Comparison of ENCODE assay signal across 11 cellular contexts in genomic region chr18:3456686-3457069, GRCh38. TPM values are rescaled to one million over a fixed set of nuclear protein-coding genes. Genes with fewer than 3 reads are reported as not detected.
DNase-seq lines count a peak whose midpoint lies in the region; ATAC-seq and TF ChIP-seq lines count a peak whose summit lies in the region.
"Had no signal": no experiment of that assay in that cellular context is flagged by ENCODE, and none has a peak within 500 bp of the region (broad histone marks: within the 10 kb centered on the region; RNA-seq: fewer than 3 reads in every experiment).

No MANE protein-coding gene starts in this region.

- no peaks in the 10 kb centered on the region for H3K27me3 Mint-ChIP-seq in CD4-positive, alpha-beta memory T cell
- no peaks in the 10 kb centered on the region for H3K27me3 Mint-ChIP-seq in memory B cell

- peaks cover 21% of the 10 kb centered on the region for H3K36me3 ChIP-seq in CD4-positive, alpha-beta memory T cell (ENCODE audit: insufficient read depth, low read length)
- peaks cover 8% of the 10 kb centered on the region for H3K36me3 ChIP-seq in breast epithelium

- no peaks in the 10 kb centered on the region for H3K27me3 ChIP-seq in CD4-positive, alpha-beta memory T cell (ENCODE audit: insufficient read depth, low read length)
- no peaks in the 10 kb centered on the region for H3K27me3 ChIP-seq in breast epithelium

- H3K36me3 Mint-ChIP-seq in CD4-positive, alpha-beta memory T cell: peaks cover 36 to 45% of the 10 kb centered on the region in 2 donors
- H3K36me3 Mint-ChIP-seq in memory B cell: peaks cover 14% of the 10 kb centered on the region

- CTCF ChIA-PET in CD4-positive, alpha-beta memory T cell (lab: Charles Lee; ENCODE audit: partially characterized antibody): interaction anchor here (0.9 to 7.8 kb wide), 10 partner anchors 10 to 209 kb away, joined by 3 to 68 read pairs (median 18); no protein-coding TSS in a partner anchor

- H3K27ac Mint-ChIP-seq in CD4-positive, alpha-beta memory T cell: peak overlapping the region in 4 of 7 donors; percentile 56 to 92 (median 84)
- peak overlapping the region; percentile 81 for H3K27ac Mint-ChIP-seq in memory B cell

- no peaks in the 10 kb centered on the region for H3K9me3 ChIP-seq in CD4-positive, alpha-beta memory T cell (ENCODE audit: control insufficient read depth in 1 of 2, low read length in 2 of 2)
- no peaks in the 10 kb centered on the region for H3K9me3 ChIP-seq in breast epithelium

- peaks cover 73% of the 10 kb centered on the region for H3K4me1 ChIP-seq in CD4-positive, alpha-beta memory T cell (ENCODE audit: insufficient read depth, low read length)
- H3K4me1 ChIP-seq in breast epithelium: peaks cover 0 to 12% of the 10 kb centered on the region in 2 donors

- POLR2A ChIA-PET in CD4-positive, alpha-beta memory T cell (lab: Charles Lee; ENCODE audit: partially characterized antibody): interaction anchor here (1.3 to 7.9 kb wide), 5 partner anchors 8 to 152 kb away, joined by 3 to 139 read pairs (median 12); partner anchors contain the start of gene TGIF1

- ATAC-seq in memory B cell (ENCODE audit: low read depth) (no peak), GM21737 (IDR thresholded peaks at IDR 0.05; ENCODE audit: unreplicated experiment) (no peak), GM19351 (IDR thresholded peaks at IDR 0.05; ENCODE audit: unreplicated experiment) (no peak)

- peaks cover 42 to 79% (median 58%) of the 10 kb centered on the region in 4 donors for H3K4me1 Mint-ChIP-seq in CD4-positive, alpha-beta memory T cell
- peaks cover 31% of the 10 kb centered on the region for H3K4me1 Mint-ChIP-seq in memory B cell

- H3K4me3 ChIP-seq in CD4-positive, alpha-beta memory T cell (ENCODE audit: low read length in 2 of 2): no peak overlapping the region
- H3K4me3 ChIP-seq in breast epithelium: no peak overlapping the region
- H3K4me3 ChIP-seq: HAP-1 had no signal

- intact Hi-C loops in CD4-positive, alpha-beta memory T cell (cut with micrococcal nuclease): loop anchor here (5.0 kb wide), 1 partner anchor 46 kb away; no protein-coding TSS in a partner anchor
- intact Hi-C loops in breast epithelium (cut with DNase I; ENCODE audit: low total_unique reads): no loop called here

- DNase-seq in CD4-positive, alpha-beta memory T cell: no peak
- DNase-seq in HuH-7.5 (ENCODE audit: low spot score) (peak; percentile 67), breast epithelium (ENCODE audit: low spot score in 2 of 2) (no peak), memory B cell (ENCODE audit: low spot score in 2 of 2) (no peak), SIG-M5 (lab: John Stamatoyannopoulos, UW) (no peak), HCEC 1CT (no peak)
- DNase-seq: activated CD4-positive, CD25-positive, alpha-beta regulatory T cell; amniotic stem cell had no signal

- H3K4me3 Mint-ChIP-seq in CD4-positive, alpha-beta memory T cell: peak overlapping the region in 1 of 8 donors; percentile 7
- no peak overlapping the region for H3K4me3 Mint-ChIP-seq in memory B cell

- H3K27ac ChIP-seq in CD4-positive, alpha-beta memory T cell (ENCODE audit: low read depth, low read length): no peak overlapping the region
- peak overlapping the region; percentile 99 to 100 for H3K27ac ChIP-seq in breast epithelium

- peaks cover 0 to 8% (median 4%) of the 10 kb centered on the region in 8 donors for H3K9me3 Mint-ChIP-seq in CD4-positive, alpha-beta memory T cell
- H3K9me3 Mint-ChIP-seq in memory B cell: no peaks in the 10 kb centered on the region

- TF ChIP-seq CTCF in breast epithelium (IDR thresholded peaks at IDR 0.05): no peak

- no peak for TF ChIP-seq POLR2A in breast epithelium (IDR thresholded peaks at IDR 0.05)

RNA-seq across cellular contexts. Expression of gene TGIF1, which starts 6.7 kb away (rescaled TPM):
- total RNA-seq in CD4-positive, alpha-beta memory T cell: 10 to 100 TPM; 90.0 to 95.1 TPM
- 10 to 100 TPM; 69.6 to 85.8 TPM for polyA plus RNA-seq in CD4-positive, alpha-beta memory T cell
- 100 to 1,000 TPM in 2 of 3 donors, 10 to 100 TPM in 1; 67.7 to 161 (median 108) TPM for total RNA-seq in breast epithelium
